Comparison of ENCODE assay signal across 17 cellular contexts in genomic region chr20:17228624-17229061, GRCh38. TPM values are rescaled to one million over a fixed set of nuclear protein-coding genes. Genes with fewer than 3 reads are reported as not detected.
A peak's percentile ranks its signal among the peaks of the same experiment; 100 is the strongest.
DNase-seq lines count a peak whose midpoint lies in the region; ATAC-seq, FAIRE-seq and TF ChIP-seq lines count a peak whose summit lies in the region.
"Had no signal": no experiment of that assay in that cellular context is flagged by ENCODE, and none has a peak within 500 bp of the region (broad histone marks: within the 10 kb centered on the region; RNA-seq: fewer than 3 reads in every experiment).

No MANE protein-coding gene starts in this region.

- H3K9me3 Mint-ChIP-seq in glutamatergic neuron (ENCODE audit: unreplicated experiment): peaks cover 8% of the 10 kb centered on the region
- H3K9me3 Mint-ChIP-seq: activated T-cell treated with anti-CD3 and anti-CD28 coated beads, Interleukin-2, amount 50 U/mL, for 24 hours had no signal

- DNase-seq in HEK293T (ENCODE audit: extremely low spot score): peak; percentile 6
- DNase-seq in NCI-H345 treated with DMSO at 0.1 percent for 48 hours (lab: John Stamatoyannopoulos, UW; ENCODE audit: unreplicated experiment): peak; percentile 87
- DNase-seq in glutamatergic neuron: peak; percentile 56
- DNase-seq in GM19239 (ENCODE audit: insufficient read length, low spot score): no peak
- no peak for DNase-seq in AML-193 (lab: John Stamatoyannopoulos, UW)
- DNase-seq in activated naive CD4-positive, alpha-beta T cell treated with Interleukin-2 at 50 U/mL for 16 hours: no peak
- DNase-seq: activated T-cell treated with anti-CD3 and anti-CD28 coated beads, Interleukin-2, amount 50 U/mL, for 24 hours; Calu3; trophoblast cell had no signal

- H3K27me3 ChIP-seq in rectal smooth muscle tissue (ENCODE audit: control insufficient read depth, insufficient read depth, low read length): peaks cover 3% of the 10 kb centered on the region

- CTCF ChIA-PET in HEK293T (lab: Yijun Ruan, JAX): no interaction called here

- no peak for ATAC-seq in GM19452 (IDR thresholded peaks at IDR 0.05; ENCODE audit: unreplicated experiment)
- ATAC-seq: body of pancreas, esophagus mucosa, Panc1 had no signal

- FAIRE-seq in GM19239 (lab: Jason Lieb, UNC): no peak
- FAIRE-seq: GM18507, pancreas had no signal

- TF ChIP-seq CTCF in glutamatergic neuron (IDR thresholded peaks at IDR 0.05; ENCODE audit: partially characterized antibody, unreplicated experiment): no peak

- peaks cover 7% of the 10 kb centered on the region for H3K4me1 ChIP-seq in rectal smooth muscle tissue (ENCODE audit: control insufficient read depth, insufficient read depth, low read length)

- peak overlapping the region; percentile 41 for H3K4me3 ChIP-seq in rectal smooth muscle tissue (ENCODE audit: low read length)
- H3K4me3 ChIP-seq: body of pancreas had no signal

- H3K9ac ChIP-seq in rectal smooth muscle tissue (ENCODE audit: low read length): no peak overlapping the region

- no peaks in the 10 kb centered on the region for H3K36me3 ChIP-seq in rectal smooth muscle tissue (ENCODE audit: control insufficient read depth, insufficient read depth, low read length)
- H3K36me3 ChIP-seq: pancreas had no signal

- H3K4me3 Mint-ChIP-seq in glutamatergic neuron (ENCODE audit: unreplicated experiment): peak overlapping the region; percentile 94
- H3K4me3 Mint-ChIP-seq: activated T-cell treated with anti-CD3 and anti-CD28 coated beads, Interleukin-2, amount 50 U/mL, for 24 hours had no signal

- POLR2A ChIA-PET in HEK293T (lab: Yijun Ruan, JAX): no interaction called here

- no peak overlapping the region for H3K27ac Mint-ChIP-seq in glutamatergic neuron (ENCODE audit: unreplicated experiment)
- H3K27ac Mint-ChIP-seq: activated T-cell treated with anti-CD3 and anti-CD28 coated beads, Interleukin-2, amount 50 U/mL, for 24 hours had no signal

- H3K27ac ChIP-seq in rectal smooth muscle tissue (ENCODE audit: low read depth, low read length): no peak overlapping the region
- H3K27ac ChIP-seq: body of pancreas, pancreas had no signal

- peaks cover 10% of the 10 kb centered on the region for H3K4me1 Mint-ChIP-seq in glutamatergic neuron (ENCODE audit: low read depth, unreplicated experiment)

- H3K36me3 Mint-ChIP-seq in glutamatergic neuron (ENCODE audit: unreplicated experiment): no peaks in the 10 kb centered on the region

- peaks cover 20% of the 10 kb centered on the region for H3K27me3 Mint-ChIP-seq in glutamatergic neuron (ENCODE audit: unreplicated experiment)

TF ChIP-seq in HEK293T, 16 proteins besides CTCF, POLR2A, EP300 and RAD21:
- TF ChIP-seq BHLHE40 (IDR thresholded peaks at IDR 0.05; ENCODE audit: borderline replicate concordance) (no peak), ARNT (IDR thresholded peaks at IDR 0.05) (no peak), SUZ12 (IDR thresholded peaks at IDR 0.05) (no peak), ELF4 (IDR thresholded peaks at IDR 0.05) (no peak), NFRKB (IDR thresholded peaks at IDR 0.05) (no peak), TARDBP (IDR thresholded peaks at IDR 0.05) (no peak), ZNF384 (IDR thresholded peaks at IDR 0.05) (no peak), L3MBTL2 (conservative IDR thresholded peaks at IDR 0.05) (no peak), SP1 (IDR thresholded peaks at IDR 0.05) (no peak), HDGF (IDR thresholded peaks at IDR 0.05; ENCODE audit: borderline replicate concordance) (no peak), CTBP1 (IDR thresholded peaks at IDR 0.05; ENCODE audit: borderline replicate concordance) (no peak), FOXM1 (IDR thresholded peaks at IDR 0.05; ENCODE audit: borderline replicate concordance) (no peak), FOXA1 (IDR thresholded peaks at IDR 0.05) (no peak), PKNOX1 (IDR thresholded peaks at IDR 0.05) (no peak), LEF1 (IDR thresholded peaks at IDR 0.05; ENCODE audit: borderline replicate concordance) (no peak), FOXK2 (IDR thresholded peaks at IDR 0.05) (no peak)
TF ChIP-seq in HEK293T: peak in this region for 0.

RNA-seq across cellular contexts. Expression of gene PCSK2, which starts 1.8 kb away (rescaled TPM):
- total RNA-seq in glutamatergic neuron (ENCODE audit: unreplicated experiment): 28.7 TPM
- total RNA-seq: Calu3, LHCN-M2 had no signal

Comparison
In these comparisons a context has a peak if more than half of its experiments do, and no peak if none do; other contexts are left out.
1. DNase-seq: peak in HEK293T (single experiment), NCI-H345 treated with DMSO at 0.1 percent for 48 hours (single experiment) and glutamatergic neuron (single experiment); none in GM19239 (single experiment), AML-193 (0 of 2) and activated naive CD4-positive, alpha-beta T cell treated with Interleukin-2 at 50 U/mL for 16 hours (single experiment).